Comparison of ENCODE assay signal across 9 cellular contexts in the genomic region with DNA sequence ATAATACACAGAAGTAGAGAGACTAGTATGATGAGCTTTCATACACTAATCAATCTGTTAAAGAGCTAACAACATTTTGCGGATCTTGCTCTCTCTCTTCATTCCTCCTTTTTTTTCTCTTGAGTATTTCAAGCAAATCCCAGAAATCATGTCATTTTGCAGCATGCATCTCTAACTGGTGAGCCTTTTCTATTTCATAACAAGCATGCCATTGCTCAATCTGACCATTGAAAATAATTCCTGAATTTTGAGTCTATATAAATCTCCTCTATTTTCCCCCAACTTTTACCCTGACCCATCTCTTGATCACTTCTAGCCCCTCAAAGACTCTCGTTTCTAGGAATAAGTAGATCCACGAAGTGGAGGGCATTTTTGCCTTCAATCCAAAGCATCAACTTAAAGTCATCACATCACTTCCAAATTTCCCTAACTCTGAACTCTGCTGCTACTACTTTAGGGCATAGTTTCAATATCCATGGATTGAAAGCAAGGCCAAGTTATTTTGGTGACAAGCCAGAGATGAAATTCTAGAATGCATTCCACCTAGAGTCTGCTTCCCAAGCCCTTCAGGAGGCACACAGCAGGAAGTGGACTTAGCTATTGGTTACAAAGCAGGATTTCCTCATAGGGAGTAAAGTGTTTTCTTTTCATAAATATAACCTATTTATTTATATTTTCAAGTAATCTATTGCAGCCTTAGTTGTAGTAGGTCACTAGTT.
DNase-seq lines count a peak whose midpoint lies in the region; ATAC-seq and TF ChIP-seq lines count a peak whose summit lies in the region.
"Had no signal": no experiment of that assay in that cellular context is flagged by ENCODE, and none has a peak within 500 bp of the region (broad histone marks: within the 10 kb centered on the region; RNA-seq: fewer than 3 reads in every experiment).

No MANE protein-coding gene starts in this region.

- intact Hi-C loops in spleen (cut with DNase I; ENCODE audit: low total_unique reads) = no loop called here

- peak overlapping the region; percentile 79 for H3K27ac ChIP-seq in GM23248
- H3K27ac ChIP-seq in spleen = peak overlapping the region in 6 of 8 donors; percentile 52 to 73 (median 65)

- TF ChIP-seq CTCF in spleen (IDR thresholded peaks at IDR 0.05 in 8 of 11, conservative IDR thresholded peaks at IDR 0.05 in 3 of 11) = no peak

- peak overlapping the region; percentile 58 for H2AFZ ChIP-seq in GM23248

- H3K9ac ChIP-seq in GM23248 = peak overlapping the region; percentile 53

- H3K79me2 ChIP-seq in GM23248 (ENCODE audit: insufficient read depth) = no peaks in the 10 kb centered on the region

- H3K36me3 ChIP-seq in GM23248 (ENCODE audit: low read depth) (no peaks in the 10 kb centered on the region), spleen (no peaks in the 10 kb centered on the region)

- ATAC-seq in GM19463 (IDR thresholded peaks at IDR 0.05; ENCODE audit: unreplicated experiment) = no peak
- ATAC-seq in GM21526 (IDR thresholded peaks at IDR 0.05; ENCODE audit: low FRiP score, unreplicated experiment) = no peak
- ATAC-seq in HG03039 (IDR thresholded peaks at IDR 0.05; ENCODE audit: unreplicated experiment) = no peak

- in situ Hi-C loops in GM23248 (cut with MboI) = no loop called here

- H3K27me3 ChIP-seq in GM23248 (replicated peaks; ENCODE audit: insufficient read depth) (no peaks in the 10 kb centered on the region), spleen (replicated peaks in 1 of 7) (no peaks in the 10 kb centered on the region)

- peaks cover 40% of the 10 kb centered on the region for H3F3A ChIP-seq in GM23248 (ENCODE audit: insufficient read depth)

- peak overlapping the region; percentile 59 for H3K4me3 ChIP-seq in GM23248
- H3K4me3 ChIP-seq in spleen = no peak overlapping the region

- DNase-seq in GM23248 (peak; percentile 78), astrocyte of the hippocampus (ENCODE audit: low read depth, low spot score) (peak; percentile 70), iPS-NIHi11 (ENCODE audit: low spot score) (peak; percentile 39), spleen (no peak)
- no peak for DNase-seq in activated naive CD4-positive, alpha-beta T cell (lab: John Stamatoyannopoulos, UW)
- DNase-seq: stimulated activated CD4-positive, alpha-beta T cell treated with anti-CD3 and anti-CD28 coated beads, Interleukin-4, amount 100 ng/mL, for 24 hours had no signal

- no peaks in the 10 kb centered on the region; the same call in 1 of the 2 replicates for H3K9me2 ChIP-seq in GM23248 (ENCODE audit: insufficient read depth)

- H3K4me1 ChIP-seq in GM23248 (ENCODE audit: insufficient read depth) = peaks cover 44% of the 10 kb centered on the region
- H3K4me1 ChIP-seq in spleen = peaks cover 19 to 51% (median 34%) of the 10 kb centered on the region in 6 donors

- 41 to 48% methylated on average over 3 of the region's 3 CpGs for WGBS in GM23248 (ENCODE audit: low coverage in 1 of 2, low lambda C conversion rate in 2 of 2, missing lambda C conversion rate in 2 of 2), 2 experiments
- 63 to 86% (median 75%) methylated on average over 3 of the region's 3 CpGs for WGBS in spleen, 5 donors

- no peaks in the 10 kb centered on the region for H4K20me1 ChIP-seq in GM23248 (ENCODE audit: insufficient read depth)

- H3K4me2 ChIP-seq in GM23248 (ENCODE audit: unreplicated experiment) = peak overlapping the region; percentile 63

- no peak for TF ChIP-seq POLR2A in spleen (IDR thresholded peaks at IDR 0.05)

- no peaks in the 10 kb centered on the region for H3K9me3 ChIP-seq in GM23248 (ENCODE audit: low read depth)
- H3K9me3 ChIP-seq in spleen = no peaks in the 10 kb centered on the region

Comparison
In these comparisons a context has a peak if more than half of its experiments do, and no peak if none do; other contexts are left out.
1. DNase-seq: peak in GM23248 (single experiment), astrocyte of the hippocampus (single experiment) and iPS-NIHi11 (single experiment); none in spleen (single experiment) and activated naive CD4-positive, alpha-beta T cell (0 of 4).